ENCODE assay signal across 14 cellular contexts in genomic region chr12:3204143-3204542, GRCh38.
DNase-seq lines count a peak whose midpoint lies in the region; ATAC-seq and TF ChIP-seq lines count a peak whose summit lies in the region.
"Had no signal": no experiment of that assay in that cellular context is flagged by ENCODE, and none has a peak within 500 bp of the region (broad histone marks: within the 10 kb centered on the region; RNA-seq: fewer than 3 reads in every experiment).

No MANE protein-coding gene starts in this region.

- H3K4me1 ChIP-seq in GM23338 (ENCODE audit: insufficient read depth) (peaks cover 18% of the 10 kb centered on the region), PC-9 (replicated peaks; ENCODE audit: insufficient read depth) (no peaks in the 10 kb centered on the region), mucosa of descending colon (ENCODE audit: low read depth) (peaks cover 15% of the 10 kb centered on the region)

- H3K27ac Mint-ChIP-seq in GM23338 = no peak overlapping the region
- H3K27ac Mint-ChIP-seq: CD4-positive, CD25-positive, alpha-beta regulatory T cell; memory B cell; stimulated activated naive B cell treated with anti-CD40 and anti-IgM and Interleukin-4, amounts not matched to agents 10 μg/mL and 1 μg/mL and 100 μg/mL, for 72 hours had no signal

- TF ChIP-seq CTCF in GM23338 (conservative IDR thresholded peaks at IDR 0.05; ENCODE audit: low read depth in 2 of 2) (no peak), PC-9 (conservative IDR thresholded peaks at IDR 0.05) (no peak), mucosa of descending colon (IDR thresholded peaks at IDR 0.05) (no peak)

- no peaks in the 10 kb centered on the region for H3K36me3 ChIP-seq in GM23338 (ENCODE audit: insufficient read depth)
- H3K36me3 ChIP-seq in PC-9 (ENCODE audit: low read depth) = no peaks in the 10 kb centered on the region
- H3K36me3 ChIP-seq in mucosa of descending colon (ENCODE audit: low read depth) = no peaks in the 10 kb centered on the region
- H3K36me3 ChIP-seq: neutrophil had no signal

- H3K9me3 Mint-ChIP-seq in GM23338 = no peaks in the 10 kb centered on the region
- H3K9me3 Mint-ChIP-seq: CD4-positive, CD25-positive, alpha-beta regulatory T cell; memory B cell; stimulated activated naive B cell treated with anti-CD40 and anti-IgM and Interleukin-4, amounts not matched to agents 10 μg/mL and 1 μg/mL and 100 μg/mL, for 72 hours had no signal

- H3K4me2 ChIP-seq in GM23338 (no peak overlapping the region), PC-9 (no peak overlapping the region)

- no peaks in the 10 kb centered on the region for H3K9me2 ChIP-seq in GM23338 (ENCODE audit: insufficient read depth)
- H3K9me2 ChIP-seq in PC-9 (ENCODE audit: insufficient read depth) = no peaks in the 10 kb centered on the region

- ATAC-seq in GM23338 = no peak
- no peak for ATAC-seq in mucosa of descending colon
- ATAC-seq in HG02840 (IDR thresholded peaks at IDR 0.05; ENCODE audit: low FRiP score, unreplicated experiment) = no peak
- ATAC-seq: stimulated activated naive B cell treated with anti-CD40 and anti-IgM and Interleukin-4, amounts not matched to agents 10 μg/mL and 1 μg/mL and 100 μg/mL, for 72 hours had no signal

- peak; percentile 71 for DNase-seq in DMS 273 (lab: John Stamatoyannopoulos, UW; ENCODE audit: unreplicated experiment)
- no peak for DNase-seq in DMS 273 treated with DMSO at 0.1 percent for 48 hours (lab: John Stamatoyannopoulos, UW)
- peak; percentile 31 for DNase-seq in GM23338 (ENCODE audit: low spot score)
- peak; percentile 100 for DNase-seq in NCI-H2171 treated with DMSO at 0.1 percent for 48 hours (lab: John Stamatoyannopoulos, UW)
- DNase-seq in cerebellum (ENCODE audit: low spot score) = peak; percentile 81
- no peak for DNase-seq in PC-9
- no peak for DNase-seq in mucosa of descending colon
- DNase-seq: activated gamma-delta T cell treated with Interleukin-2 at 50 U/mL for 16 hours; CD4-positive, CD25-positive, alpha-beta regulatory T cell; stimulated activated naive B cell treated with anti-CD40 and anti-IgM and Interleukin-4, amounts not matched to agents 10 μg/mL and 1 μg/mL and 100 μg/mL, for 72 hours had no signal

- no TSS peak for BruUV-seq in PC-9 (replicated peaks; lab: Mats Ljungman, UMichigan)

- H3K4me1 Mint-ChIP-seq in GM23338 = peaks cover 53% of the 10 kb centered on the region

- peaks cover 33% of the 10 kb centered on the region for H3K27me3 Mint-ChIP-seq in GM23338 (ENCODE audit: insufficient read depth, low read depth, poor library complexity)

- H2AFZ ChIP-seq in GM23338 = no peak overlapping the region
- no peak overlapping the region for H2AFZ ChIP-seq in PC-9

- intact Hi-C loops in PC-9 (cut with micrococcal nuclease; ENCODE audit: unreplicated experiment) (loop anchor here (5.0 kb wide), 1 partner anchor 67 kb away; no protein-coding TSS in a partner anchor), mucosa of descending colon (cut with DNase I, micrococcal nuclease) (no loop called here)

- H4K20me1 ChIP-seq in GM23338 (replicated peaks; ENCODE audit: insufficient read depth) = peaks cover 15% of the 10 kb centered on the region; the same call in 1 of the 2 replicates
- H4K20me1 ChIP-seq in PC-9 (ENCODE audit: insufficient read depth) = no peaks in the 10 kb centered on the region

- H3K79me2 ChIP-seq in GM23338 (replicated peaks; ENCODE audit: insufficient read depth) (no peaks in the 10 kb centered on the region), PC-9 (ENCODE audit: low read depth) (no peaks in the 10 kb centered on the region)

- no peak overlapping the region for H3K4me3 Mint-ChIP-seq in GM23338
- H3K4me3 Mint-ChIP-seq: CD4-positive, CD25-positive, alpha-beta regulatory T cell; memory B cell; stimulated activated naive B cell treated with anti-CD40 and anti-IgM and Interleukin-4, amounts not matched to agents 10 μg/mL and 1 μg/mL and 100 μg/mL, for 72 hours had no signal

- H3K9me3 ChIP-seq in PC-9 (ENCODE audit: insufficient read depth, low read depth) (no peaks in the 10 kb centered on the region), mucosa of descending colon (no peaks in the 10 kb centered on the region)
- H3K9me3 ChIP-seq: neutrophil had no signal

- POLR2A ChIA-PET in PC-9 (lab: Charles Lee; ENCODE audit: unreplicated experiment) = no interaction called here

- 0 out of 2 replicates have a peak, but pooled peaks cover 5% of the 10 kb centered on the region for H3F3A ChIP-seq in GM23338 (replicated peaks; ENCODE audit: low read depth)
- H3F3A ChIP-seq in PC-9 (ENCODE audit: insufficient read depth, low read depth) = no peaks in the 10 kb centered on the region

- CTCF ChIA-PET in PC-9 (lab: Charles Lee) = no interaction called here

- H3K27me3 ChIP-seq in GM23338 (ENCODE audit: insufficient read depth) = peaks cover 23% of the 10 kb centered on the region
- H3K27me3 ChIP-seq in PC-9 (ENCODE audit: insufficient read depth, low read depth) = peaks cover 23% of the 10 kb centered on the region; the same call in 1 of the 2 replicates

- peaks cover 2% of the 10 kb centered on the region; the same call in 2 of the 3 replicates for H3K36me3 Mint-ChIP-seq in GM23338 (ENCODE audit: low read depth)
- H3K36me3 Mint-ChIP-seq: CD4-positive, CD25-positive, alpha-beta regulatory T cell; memory B cell; stimulated activated naive B cell treated with anti-CD40 and anti-IgM and Interleukin-4, amounts not matched to agents 10 μg/mL and 1 μg/mL and 100 μg/mL, for 72 hours had no signal

- H3K4me3 ChIP-seq in GM23338 = no peak overlapping the region
- no peak overlapping the region for H3K4me3 ChIP-seq in PC-9
- no peak overlapping the region for H3K4me3 ChIP-seq in mucosa of descending colon

- H3K27ac ChIP-seq in GM23338 (ENCODE audit: low read depth) (no peak overlapping the region), PC-9 (no peak overlapping the region)
- H3K27ac ChIP-seq: 22Rv1, neutrophil had no signal

TF ChIP-seq in GM23338, 12 proteins besides CTCF, POLR2A, EP300 and RAD21 (continues in another document):
- TF ChIP-seq STAT1 (IDR thresholded peaks at IDR 0.05; ENCODE audit: unreplicated experiment) = no peak
- TF ChIP-seq ZNF462 (CRISPR knock-in tag; IDR thresholded peaks at IDR 0.05) = no peak
- no peak for TF ChIP-seq NANOG (IDR thresholded peaks at IDR 0.05; ENCODE audit: borderline replicate concordance)
- no peak for TF ChIP-seq ZNF114 (CRISPR knock-in tag; IDR thresholded peaks at IDR 0.05)

Comparison
In these comparisons a context has a peak if more than half of its experiments do, and no peak if none do; other contexts are left out.
1. DNase-seq: peak in DMS 273 (single experiment), GM23338 (single experiment), NCI-H2171 treated with DMSO at 0.1 percent for 48 hours (single experiment) and cerebellum (single experiment); none in DMS 273 treated with DMSO at 0.1 percent for 48 hours (single experiment), PC-9 (0 of 2) and mucosa of descending colon (0 of 3).